In genomic region chr11:62806611-62807121, GRCh38 we compare ENCODE assay signal across 8 cellular contexts. TPM values are rescaled to one million over a fixed set of nuclear protein-coding genes. Genes with fewer than 3 reads are reported as not detected.
DNase-seq lines count a peak whose midpoint lies in the region; ATAC-seq, FAIRE-seq and TF ChIP-seq lines count a peak whose summit lies in the region.

No MANE protein-coding gene starts in this region.

- POLR2A ChIA-PET in GM12878 (lab: Charles Lee) = interaction anchor here (0.5 to 2.2 kb wide), 19 partner anchors 8 to 1398 kb away, joined by 3 to 17 read pairs (median 6); partner anchors contain the start of genes STX5, TEX54, TMEM179B and TMEM223

- no peak for TF ChIP-seq EP300 in GM12878 (IDR thresholded peaks at IDR 0.05; ENCODE audit: borderline replicate concordance in 1 of 2, control insufficient read depth in 1 of 2, low read depth in 2 of 2, low read length in 2 of 2)

- no peak for TF ChIP-seq POLR2A in GM12878 (IDR thresholded peaks at IDR 0.05; ENCODE audit: low read depth, low read length)

- in situ Hi-C loops in GM12878 (cut with MboI) = no loop called here

- H3K9me3 ChIP-seq in Loucy (ENCODE audit: insufficient read depth, low read depth, low read length) = no peaks in the 10 kb centered on the region
- no peaks in the 10 kb centered on the region for H3K9me3 ChIP-seq in GM12878 (replicated peaks; ENCODE audit: control insufficient read depth, insufficient read depth, low read length)
- H3K9me3 ChIP-seq in lung (ENCODE audit: control insufficient read depth in 2 of 2, insufficient read depth in 1 of 2, low read length in 1 of 2) = no peaks in the 10 kb centered on the region

- BruUV-seq in GM12878 (replicated peaks; lab: Mats Ljungman, UMichigan) = no TSS peak

- TF ChIP-seq RAD21 in GM12878 (IDR thresholded peaks at IDR 0.05; ENCODE audit: insufficient read depth, low read depth, low read length) = no peak

- DNase-seq in AG10803 (ENCODE audit: low read depth) (peak; percentile 23), GM12878 (ENCODE audit: low read depth, low spot score) (no peak), lung (ENCODE audit: low spot score) (no peak), inferior parietal cortex (ENCODE audit: extremely low spot score) (no peak), NCI-H187 treated with DMSO at 0.1 percent for 48 hours (lab: John Stamatoyannopoulos, UW) (no peak), NCI-H82 (lab: John Stamatoyannopoulos, UW) (no peak)

- SMC1A ChIA-PET in GM12878 (lab: Charles Lee; ENCODE audit: uncharacterized antibody, unreplicated experiment) = interaction anchor here (0.6 to 2.1 kb wide), 9 partner anchors 9 to 142 kb away, joined by 3 to 10 read pairs (median 3); partner anchors contain the start of gene STX5

- H3K9ac ChIP-seq in Loucy (ENCODE audit: low read depth, low read length, poor library complexity, severe bottlenecking) = no peak overlapping the region
- peak overlapping the region; percentile 95 for H3K9ac ChIP-seq in GM12878 (ENCODE audit: control insufficient read depth, insufficient read depth, low read length)

- H3K4me1 ChIP-seq in Loucy (ENCODE audit: insufficient read depth, low read length, poor library complexity, severe bottlenecking) (peaks cover 15% of the 10 kb centered on the region), GM12878 (ENCODE audit: control insufficient read depth, insufficient read depth, low read length) (peaks cover 15% of the 10 kb centered on the region), lung (ENCODE audit: control insufficient read depth in 2 of 2, insufficient read depth in 2 of 2, low read length in 2 of 2) (peaks cover 9 to 13% of the 10 kb centered on the region in 2 donors)

- H3K27ac ChIP-seq in GM12878 (ENCODE audit: control insufficient read depth, insufficient read depth) (peak overlapping the region; percentile 69), lung (ENCODE audit: low read depth in 1 of 2, low read length in 1 of 2) (peak overlapping the region; percentile 64 to 88)

- H2AFZ ChIP-seq in Loucy (ENCODE audit: low read length) (no peak overlapping the region), GM12878 (ENCODE audit: control insufficient read depth, low read depth, low read length) (no peak overlapping the region; the same call in 1 of the 2 replicates)

- 42% methylated on average over 5 of the region's 5 CpGs for WGBS in GM12878 (ENCODE audit: insufficient coverage, insufficient replicate concordance, low lambda C conversion rate, missing lambda C conversion rate)
- 43 to 62% methylated on average over 5 of the region's 5 CpGs for WGBS in lung, 2 donors

- H3K36me3 ChIP-seq in Loucy (ENCODE audit: insufficient read depth, low read length) = peaks cover 5% of the 10 kb centered on the region; the same call in 1 of the 2 replicates
- peaks cover 2 to 13% of the 10 kb centered on the region in 2 experiments; a peak in 3 of 4 replicates for H3K36me3 ChIP-seq in GM12878 (ENCODE audit: control insufficient read depth in 2 of 2, insufficient read depth in 2 of 2, low read length in 1 of 2)
- H3K36me3 ChIP-seq in lung (ENCODE audit: control insufficient read depth in 2 of 2, insufficient read depth in 2 of 2, low read length in 2 of 2) = peaks cover 4 to 11% of the 10 kb centered on the region in 2 donors

- H3K27me3 ChIP-seq in Loucy (ENCODE audit: insufficient read depth, low read length, poor library complexity, severe bottlenecking) = no peaks in the 10 kb centered on the region
- no peaks in the 10 kb centered on the region for H3K27me3 ChIP-seq in GM12878 (replicated peaks in 1 of 2; ENCODE audit: control insufficient read depth in 2 of 2, insufficient read depth in 2 of 2, low read length in 1 of 2)
- no peaks in the 10 kb centered on the region for H3K27me3 ChIP-seq in lung (ENCODE audit: control insufficient read depth, insufficient read depth)

- RAD21 ChIA-PET in GM12878 (lab: Charles Lee; ENCODE audit: unreplicated experiment) = interaction anchor here (0.9 to 2.0 kb wide), 8 partner anchors 9 to 141 kb away, joined by 3 to 9 read pairs (median 4); partner anchors contain the start of genes C11orf98, CSKMT, STX5 and TEX54

- H4K20me1 ChIP-seq in Loucy (ENCODE audit: insufficient read depth, low read length, poor library complexity, severe bottlenecking) (peaks cover 14% of the 10 kb centered on the region), GM12878 (ENCODE audit: control insufficient read depth, insufficient read depth) (no peaks in the 10 kb centered on the region)

- H3F3A ChIP-seq in Loucy (ENCODE audit: low read depth) = no peaks in the 10 kb centered on the region

- H3K4me3 ChIP-seq in AG10803 (ENCODE audit: low read length) (no peak overlapping the region), Loucy (ENCODE audit: low read length, poor library complexity, severe bottlenecking) (no peak overlapping the region), GM12878 (peak overlapping the region; percentile 85; the same call in 1 of the 2 replicates), lung (no peak overlapping the region)

- intact Hi-C loops in GM12878 (cut with micrococcal nuclease; ENCODE audit: unreplicated experiment) = no loop called here

- TF ChIP-seq CTCF in AG10803 (conservative IDR thresholded peaks at IDR 0.05; ENCODE audit: low read length) (no peak), Loucy (conservative IDR thresholded peaks at IDR 0.05; ENCODE audit: low read length) (no peak), GM12878 (IDR thresholded peaks at IDR 0.05 in 2 of 3, conservative IDR thresholded peaks at IDR 0.05 in 1 of 3; ENCODE audit: control insufficient read depth in 2 of 3, extremely low read depth in 1 of 3, insufficient read depth in 1 of 3, low read depth in 3 of 3, low read length in 3 of 3) (no peak), lung (IDR thresholded peaks at IDR 0.05; ENCODE audit: control extremely low read depth, extremely low read depth) (no peak)

- CTCF ChIA-PET in GM12878 (lab: Yijun Ruan, JAX) = interaction anchor here (0.9 to 1.9 kb wide), 5 partner anchors 9 to 125 kb away, joined by 3 to 15 read pairs (median 3); no protein-coding TSS in a partner anchor

- no peaks in the 10 kb centered on the region for H3K9me2 ChIP-seq in Loucy (replicated peaks; ENCODE audit: low read depth, low read length)

- no peak for ATAC-seq in GM12878
- ATAC-seq in lung (ENCODE audit: insufficient read depth, low FRiP score) = no peak
- ATAC-seq in HG03565 (IDR thresholded peaks at IDR 0.05; ENCODE audit: unreplicated experiment) = no peak

- H3K4me2 ChIP-seq in Loucy (ENCODE audit: low read depth, low read length, poor library complexity, severe bottlenecking) (peak overlapping the region; percentile 76), GM12878 (ENCODE audit: control insufficient read depth, insufficient read depth) (peak overlapping the region; percentile 91)

- H3K79me2 ChIP-seq in Loucy (ENCODE audit: insufficient read depth, low read length) (peaks cover 33% of the 10 kb centered on the region), GM12878 (ENCODE audit: control insufficient read depth, insufficient read depth, low read length) (peaks cover 25% of the 10 kb centered on the region)

- FAIRE-seq in GM12878 (lab: Jason Lieb, UNC) = no peak

RNA-seq across cellular contexts. Expression of gene NXF1, which starts 1.4 kb away (rescaled TPM):
- total RNA-seq in GM12878 (2013; cell fraction: nucleolus; rRNA removed) = 67.4 and 78.6 TPM in 2 replicates
- total RNA-seq in GM12878 (2014; rRNA removed) = 30.6 and 31.8 TPM in 2 replicates
- 22.4 and 28.0 TPM in 2 replicates for total RNA-seq in GM12878 (2014; rRNA removed; fragmentation: Illumina TruSeq; extraction: Trizol)
- total RNA-seq in GM12878 (2021) = 51.8 and 56.2 TPM in 2 replicates
- 42.2 TPM for polyA plus RNA-seq in GM12878 (2011; ENCODE audit: low read depth)
- 8.9 and 20.7 TPM in 2 replicates for polyA plus RNA-seq in GM12878 (2011; rRNA removed)
- polyA plus RNA-seq in GM12878 (2011; cell fraction: cytosol; rRNA removed) = 40.7 and 50.6 TPM in 2 replicates
- polyA plus RNA-seq in GM12878 (2011; cell fraction: nucleus; rRNA removed) = 196 and 244 TPM in 2 replicates
- polyA plus RNA-seq in GM12878 (2012) = 49.3 and 62.3 TPM in 2 replicates
- 74.9 and 84.9 TPM in 2 replicates for polyA plus RNA-seq in GM12878 (2014; fragmentation: Illumina TruSeq; extraction: Trizol)
- polyA plus RNA-seq in GM12878 (2014; fragmentation: Nextera tagmentation; extraction: Ambion mirVana) = 10 to 100 TPM; 23.4 to 37.5 TPM
- 43.7 and 64.1 TPM in 2 replicates for polyA plus RNA-seq in GM12878 (2014; rRNA removed)
- polyA plus RNA-seq in GM12878 (2016; fragmentation: Nextera tagmentation; extraction: Ambion mirVana) = 10 to 100 TPM; 71.7 to 75.5 TPM
- 21.9 and 22.9 TPM in 2 replicates for polyA minus RNA-seq in GM12878 (2011; rRNA and poly(A)+ RNA removed)
- polyA minus RNA-seq in GM12878 (2011; cell fraction: cytosol; rRNA and poly(A)+ RNA removed) = 13.2 and 14.7 TPM in 2 replicates
- 26.2 and 37.8 TPM in 2 replicates for polyA minus RNA-seq in GM12878 (2011; cell fraction: nucleus; rRNA and poly(A)+ RNA removed)
- total RNA-seq in lung = 10 to 100 TPM; 62.6 to 89.4 TPM
- 10 to 100 TPM; 68.4 to 82.5 TPM for polyA plus RNA-seq in lung

RNA-seq across cellular contexts. Expression of gene TMEM223, which starts 14.9 kb away (rescaled TPM):
- 12.7 and 15.3 TPM in 2 replicates for total RNA-seq in GM12878 (2013; cell fraction: nucleolus; rRNA removed)
- 21.4 and 25.0 TPM in 2 replicates for total RNA-seq in GM12878 (2014; rRNA removed)
- total RNA-seq in GM12878 (2014; rRNA removed; fragmentation: Illumina TruSeq; extraction: Trizol) = 11.7 and 12.3 TPM in 2 replicates
- 15.3 and 16.4 TPM in 2 replicates for total RNA-seq in GM12878 (2021)
- 3.3 TPM for polyA plus RNA-seq in GM12878 (2011; ENCODE audit: low read depth)
- polyA plus RNA-seq in GM12878 (2011; rRNA removed) = 7.2 and 9.9 TPM in 2 replicates
- polyA plus RNA-seq in GM12878 (2011; cell fraction: cytosol; rRNA removed) = 10.3 and 16.5 TPM in 2 replicates
- polyA plus RNA-seq in GM12878 (2011; cell fraction: nucleus; rRNA removed) = 8.4 and 9.0 TPM in 2 replicates
- 10.0 and 13.6 TPM in 2 replicates for polyA plus RNA-seq in GM12878 (2012)
- polyA plus RNA-seq in GM12878 (2014; fragmentation: Illumina TruSeq; extraction: Trizol) = 9.5 and 11.1 TPM in 2 replicates
- 10 to 100 TPM in 1 of 2 experiments, 1 to 10 TPM in 1; 5.3 to 10.5 TPM for polyA plus RNA-seq in GM12878 (2014; fragmentation: Nextera tagmentation; extraction: Ambion mirVana)
- 24.7 and 27.0 TPM in 2 replicates for polyA plus RNA-seq in GM12878 (2014; rRNA removed)
- 10 to 100 TPM; 32.7 to 33.2 TPM for polyA plus RNA-seq in GM12878 (2016; fragmentation: Nextera tagmentation; extraction: Ambion mirVana)
- 5.6 and 9.3 TPM in 2 replicates for polyA minus RNA-seq in GM12878 (2011; rRNA and poly(A)+ RNA removed)
- polyA minus RNA-seq in GM12878 (2011; cell fraction: cytosol; rRNA and poly(A)+ RNA removed) = 3.5 and 4.9 TPM in 2 replicates
- polyA minus RNA-seq in GM12878 (2011; cell fraction: nucleus; rRNA and poly(A)+ RNA removed) = 10.9 and 17.3 TPM in 2 replicates
- 10 to 100 TPM in 1 of 2 donors, 1 to 10 TPM in 1; 9.7 to 15.6 TPM for total RNA-seq in lung
- 10 to 100 TPM; 21.9 to 38.6 TPM for polyA plus RNA-seq in lung

RNA-seq across cellular contexts. Expression of gene TMEM179B, which starts 19.5 kb away (rescaled TPM):
- total RNA-seq in GM12878 (2013; cell fraction: nucleolus; rRNA removed) = 32.3 and 40.5 TPM in 2 replicates
- total RNA-seq in GM12878 (2014; rRNA removed) = 49.1 and 49.8 TPM in 2 replicates
- total RNA-seq in GM12878 (2014; rRNA removed; fragmentation: Illumina TruSeq; extraction: Trizol) = 25.5 and 25.6 TPM in 2 replicates
- total RNA-seq in GM12878 (2021) = 25.1 and 26.0 TPM in 2 replicates
- 20.0 TPM for polyA plus RNA-seq in GM12878 (2011; ENCODE audit: low read depth)
- 12.4 and 21.7 TPM in 2 replicates for polyA plus RNA-seq in GM12878 (2011; rRNA removed)
- polyA plus RNA-seq in GM12878 (2011; cell fraction: cytosol; rRNA removed) = 47.4 and 53.5 TPM in 2 replicates
- 24.0 and 35.5 TPM in 2 replicates for polyA plus RNA-seq in GM12878 (2011; cell fraction: nucleus; rRNA removed)
- polyA plus RNA-seq in GM12878 (2012) = 23.5 and 29.3 TPM in 2 replicates
- 34.9 and 36.3 TPM in 2 replicates for polyA plus RNA-seq in GM12878 (2014; fragmentation: Illumina TruSeq; extraction: Trizol)
- 10 to 100 TPM; 57.8 to 62.8 TPM for polyA plus RNA-seq in GM12878 (2014; fragmentation: Nextera tagmentation; extraction: Ambion mirVana)
- 32.8 and 46.8 TPM in 2 replicates for polyA plus RNA-seq in GM12878 (2014; rRNA removed)
- polyA plus RNA-seq in GM12878 (2016; fragmentation: Nextera tagmentation; extraction: Ambion mirVana) = 10 to 100 TPM; 65.3 to 82.4 TPM
- polyA minus RNA-seq in GM12878 (2011; rRNA and poly(A)+ RNA removed) = 27.0 and 38.9 TPM in 2 replicates
- polyA minus RNA-seq in GM12878 (2011; cell fraction: cytosol; rRNA and poly(A)+ RNA removed) = 19.8 and 19.9 TPM in 2 replicates
- polyA minus RNA-seq in GM12878 (2011; cell fraction: nucleus; rRNA and poly(A)+ RNA removed) = 15.7 and 25.3 TPM in 2 replicates
- total RNA-seq in lung = 10 to 100 TPM; 40.0 to 61.0 TPM
- 10 to 100 TPM; 68.8 to 87.6 TPM for polyA plus RNA-seq in lung

RNA-seq across cellular contexts. Expression of gene STX5, which starts 25.2 kb away (rescaled TPM):
- total RNA-seq in GM12878 (2013; cell fraction: nucleolus; rRNA removed) = 28.8 and 33.0 TPM in 2 replicates
- total RNA-seq in GM12878 (2014; rRNA removed) (32.3 and 35.4 TPM in 2 replicates), GM12878 (2014; rRNA removed; fragmentation: Illumina TruSeq; extraction: Trizol) (23.5 and 24.8 TPM in 2 replicates), GM12878 (2021) (28.6 and 33.5 TPM in 2 replicates), lung (10 to 100 TPM; 38.7 to 47.6 TPM)
- polyA plus RNA-seq in GM12878 (2011; ENCODE audit: low read depth) = 19.9 TPM
- polyA plus RNA-seq in GM12878 (2011; rRNA removed) (22.1 and 30.0 TPM in 2 replicates), GM12878 (2014; fragmentation: Illumina TruSeq; extraction: Trizol) (25.0 and 30.7 TPM in 2 replicates), GM12878 (2014; fragmentation: Nextera tagmentation; extraction: Ambion mirVana) (1 to 10 TPM; 3.8 to 4.5 TPM), GM12878 (2014; rRNA removed) (31.1 and 32.8 TPM in 2 replicates), GM12878 (2016; fragmentation: Nextera tagmentation; extraction: Ambion mirVana) (10 to 100 TPM; 21.6 to 21.9 TPM), lung (10 to 100 TPM; 19.8 to 36.6 TPM)
- 38.2 and 43.3 TPM in 2 replicates for polyA plus RNA-seq in GM12878 (2011; cell fraction: cytosol; rRNA removed)
- polyA plus RNA-seq in GM12878 (2011; cell fraction: nucleus; rRNA removed) = 29.4 and 36.1 TPM in 2 replicates
- 34.5 and 35.2 TPM in 2 replicates for polyA plus RNA-seq in GM12878 (2012)
- 45.3 and 57.3 TPM in 2 replicates for polyA minus RNA-seq in GM12878 (2011; rRNA and poly(A)+ RNA removed)
- polyA minus RNA-seq in GM12878 (2011; cell fraction: cytosol; rRNA and poly(A)+ RNA removed) = 9.8 and 11.3 TPM in 2 replicates
- polyA minus RNA-seq in GM12878 (2011; cell fraction: nucleus; rRNA and poly(A)+ RNA removed) = 15.1 and 16.0 TPM in 2 replicates

RNA-seq across cellular contexts. Expression of gene TEX54, which starts 26.0 kb away (rescaled TPM):
- total RNA-seq in GM12878 (2013; cell fraction: nucleolus; rRNA removed) = not detected in 2 replicates
- 0.68 TPM in 1 of 2 replicates, not detected in the other for total RNA-seq in GM12878 (2014; rRNA removed)
- not detected in 2 replicates for total RNA-seq in GM12878 (2014; rRNA removed; fragmentation: Illumina TruSeq; extraction: Trizol)
- not detected in 2 replicates for total RNA-seq in GM12878 (2021)
- not detected for polyA plus RNA-seq in GM12878 (2011; ENCODE audit: low read depth)
- not detected in 2 replicates for polyA plus RNA-seq in GM12878 (2011; rRNA removed)
- polyA plus RNA-seq in GM12878 (2011; cell fraction: cytosol; rRNA removed) = not detected in 2 replicates
- polyA plus RNA-seq in GM12878 (2011; cell fraction: nucleus; rRNA removed) = 0.48 TPM in 1 of 2 replicates, not detected in the other
- polyA plus RNA-seq in GM12878 (2012) = 0.58 TPM in 1 of 2 replicates, not detected in the other
- not detected in 2 replicates for polyA plus RNA-seq in GM12878 (2014; fragmentation: Illumina TruSeq; extraction: Trizol)
- polyA plus RNA-seq in GM12878 (2014; fragmentation: Nextera tagmentation; extraction: Ambion mirVana) = not detected
- polyA plus RNA-seq in GM12878 (2014; rRNA removed) = not detected in 2 replicates
- polyA plus RNA-seq in GM12878 (2016; fragmentation: Nextera tagmentation; extraction: Ambion mirVana) = under 1 TPM; 0.38 to 0.51 TPM
- polyA minus RNA-seq in GM12878 (2011; rRNA and poly(A)+ RNA removed) = not detected in 2 replicates
- polyA minus RNA-seq in GM12878 (2011; cell fraction: cytosol; rRNA and poly(A)+ RNA removed) = not detected in 2 replicates
- polyA minus RNA-seq in GM12878 (2011; cell fraction: nucleus; rRNA and poly(A)+ RNA removed) = 1.1 TPM in 1 of 2 replicates, not detected in the other
- not detected for total RNA-seq in lung
- not detected for polyA plus RNA-seq in lung
